12 cellular contexts compared by ENCODE assay signal in genomic region chr16:86343111-86343642, GRCh38.
DNase-seq lines count a peak whose midpoint lies in the region; ATAC-seq, FAIRE-seq and TF ChIP-seq lines count a peak whose summit lies in the region.
"Had no signal": no experiment of that assay in that cellular context is flagged by ENCODE, and none has a peak within 500 bp of the region (broad histone marks: within the 10 kb centered on the region; RNA-seq: fewer than 3 reads in every experiment).

No MANE protein-coding gene starts in this region.

- TF ChIP-seq EP300 in sigmoid colon (IDR thresholded peaks at IDR 0.05), result peak; percentile 98 to 100 (median 99)

- H4K20me1 ChIP-seq in mammary epithelial cell (ENCODE audit: insufficient read depth, low read length), result no peaks in the 10 kb centered on the region

- H3K9ac ChIP-seq in mammary epithelial cell (ENCODE audit: insufficient read depth, low read length) (no peak overlapping the region), kidney (ENCODE audit: low read length in 2 of 2) (peak overlapping the region in 1 of 2 donors; percentile 15)

- H3K4me2 ChIP-seq in mammary epithelial cell (ENCODE audit: insufficient read depth, low read depth, low read length), result no peak overlapping the region

- intact Hi-C loops in mammary epithelial cell (cut with micrococcal nuclease), result no loop called here
- intact Hi-C loops in kidney (cut with DNase I), result no loop called here
- intact Hi-C loops in sigmoid colon (cut with DNase I), result loop anchor here (1.0 to 2.0 kb wide), 6 partner anchors 20 to 191 kb away; no protein-coding TSS in a partner anchor

- TF ChIP-seq POLR2A in sigmoid colon (IDR thresholded peaks at IDR 0.05), result no peak

- H3K36me3 ChIP-seq in mammary epithelial cell (ENCODE audit: insufficient read depth, low read length), result no peaks in the 10 kb centered on the region
- H3K36me3 ChIP-seq in kidney (ENCODE audit: control insufficient read depth in 1 of 2, insufficient read depth in 2 of 2, low read length in 2 of 2), result no peaks in the 10 kb centered on the region
- no peaks in the 10 kb centered on the region for H3K36me3 ChIP-seq in sigmoid colon

- ATAC-seq in HG03025 (IDR thresholded peaks at IDR 0.05; ENCODE audit: low FRiP score, unreplicated experiment) (no peak), GM18520 (IDR thresholded peaks at IDR 0.05; ENCODE audit: unreplicated experiment) (no peak)

- H3K27ac ChIP-seq in mammary epithelial cell (ENCODE audit: insufficient read depth, low read depth, low read length) (no peak overlapping the region), kidney (ENCODE audit: low read depth in 2 of 2, low read length in 2 of 2) (peak overlapping the region; percentile 73 to 76), sigmoid colon (peak overlapping the region; percentile 87 to 96 (median 94))

- H3K9me3 ChIP-seq in mammary epithelial cell (replicated peaks; ENCODE audit: insufficient read depth, low read length), result peaks cover 2% of the 10 kb centered on the region
- no peaks in the 10 kb centered on the region for H3K9me3 ChIP-seq in kidney (ENCODE audit: control insufficient read depth in 1 of 2, low read length in 2 of 2)
- no peaks in the 10 kb centered on the region for H3K9me3 ChIP-seq in sigmoid colon

- H2AFZ ChIP-seq in mammary epithelial cell (ENCODE audit: low read depth, low read length), result no peak overlapping the region

- H3K27me3 ChIP-seq in mammary epithelial cell (ENCODE audit: insufficient read depth, low read length), result peaks cover 3% of the 10 kb centered on the region
- H3K27me3 ChIP-seq in sigmoid colon, result no peaks in the 10 kb centered on the region

- no peaks in the 10 kb centered on the region for H3K79me2 ChIP-seq in mammary epithelial cell (ENCODE audit: insufficient read depth, low read length)

- in situ Hi-C loops in mammary epithelial cell (cut with MboI; ENCODE audit: low sequenced_read_pairs in 2 of 2), result no loop called here

- no peak for TF ChIP-seq CTCF in mammary epithelial cell (conservative IDR thresholded peaks at IDR 0.05 in 1 of 2, IDR thresholded peaks at IDR 0.05 in 1 of 2; ENCODE audit: extremely low read depth in 1 of 2, insufficient read depth in 1 of 2, low read depth in 1 of 2, low read length in 2 of 2)
- no peak for TF ChIP-seq CTCF in kidney (IDR thresholded peaks at IDR 0.05; ENCODE audit: borderline replicate concordance, extremely low read depth, insufficient read depth)
- TF ChIP-seq CTCF in sigmoid colon (IDR thresholded peaks at IDR 0.05), result no peak

- H3K4me1 ChIP-seq in mammary epithelial cell (ENCODE audit: insufficient read depth, low read length) (no peaks in the 10 kb centered on the region), kidney (ENCODE audit: control insufficient read depth in 1 of 2, insufficient read depth in 1 of 2, low read depth in 1 of 2, low read length in 2 of 2) (peaks cover 0 to 2% of the 10 kb centered on the region in 2 donors), sigmoid colon (peaks cover 0 to 43% (median 40%) of the 10 kb centered on the region in 4 donors)

- no peak for FAIRE-seq in kidney (lab: Jason Lieb, UNC)

- dilution Hi-C loops in mammary epithelial cell (cut with HindIII; ENCODE audit: low sequenced_read_pairs), result no loop called here

- no TSS peak for BruUV-seq in mammary epithelial cell (replicated peaks; lab: Mats Ljungman, UMichigan)

- DNase-seq in ELR (ENCODE audit: low read depth) (peak; percentile 81), mammary epithelial cell (peak; percentile 21), kidney (no peak), sigmoid colon (peak; percentile 97), DMS153 (lab: John Stamatoyannopoulos, UW) (no peak)
- no peak for DNase-seq in activated CD4-positive, alpha-beta T cell treated with anti-CD3 and anti-CD28 coated beads, Interleukin-2, amount 50 U/mL, for 48 hours
- DNase-seq: CD8-positive, alpha-beta memory T cell; central memory CD4-positive, alpha-beta T cell; immature natural killer cell; NCI-H2171 treated with DMSO at 0.1 percent for 48 hours had no signal

- WGBS in mammary epithelial cell (ENCODE audit: low coverage, missing lambda C conversion rate), result 56% methylated on average over 10 of the region's 24 CpGs
- 28 to 37% methylated on average over 24 of the region's 24 CpGs for WGBS in sigmoid colon, 2 donors

- H3K4me3 ChIP-seq in mammary epithelial cell (replicated peaks in 1 of 3; ENCODE audit: insufficient read depth in 1 of 3, low read depth in 2 of 3, low read length in 3 of 3) (no peak overlapping the region), kidney (ENCODE audit: low read length in 2 of 2) (peak overlapping the region in 1 of 2 donors; percentile 21), sigmoid colon (peak overlapping the region in 3 of 4 donors; percentile 2 to 22 (median 15))

- CTCF ChIA-PET in mammary epithelial cell (lab: Charles Lee; ENCODE audit: low non-redundant PET), result no interaction called here

Comparison
In these comparisons a context has a peak if more than half of its experiments do, and no peak if none do; other contexts are left out.
1. DNase-seq: peak in ELR (single experiment), mammary epithelial cell (single experiment) and sigmoid colon (single experiment); none in kidney (single experiment), activated CD4-positive, alpha-beta T cell treated with anti-CD3 and anti-CD28 coated beads, Interleukin-2, amount 50 U/mL, for 48 hours (0 of 2) and DMS153 (single experiment).
2. H3K4me3 ChIP-seq: peak in sigmoid colon (3 of 4); none in mammary epithelial cell (0 of 3).